Comparison of ENCODE assay signal across 8 cellular contexts in genomic region chr22:25564979-25565677, GRCh38. TPM values are rescaled to one million over a fixed set of nuclear protein-coding genes. Genes with fewer than 3 reads are reported as not detected.
DNase-seq lines count a peak whose midpoint lies in the region; FAIRE-seq and TF ChIP-seq lines count a peak whose summit lies in the region.

No MANE protein-coding gene starts in this region.

- H3K4me1 ChIP-seq in cardiac muscle cell (ENCODE audit: low read depth), result peaks cover 13% of the 10 kb centered on the region

- H3K27me3 ChIP-seq in cardiac muscle cell, result no peaks in the 10 kb centered on the region

- no peak for TF ChIP-seq CTCF in cardiac muscle cell (IDR thresholded peaks at IDR 0.05; ENCODE audit: low read depth, low read length)
- TF ChIP-seq CTCF in progenitor cell of endocrine pancreas (IDR thresholded peaks at IDR 0.05; ENCODE audit: unreplicated experiment), result no peak
- TF ChIP-seq CTCF in RWPE1 (conservative IDR thresholded peaks at IDR 0.05; ENCODE audit: low read depth), result no peak
- TF ChIP-seq CTCF in D721Med (IDR thresholded peaks at IDR 0.05; ENCODE audit: insufficient read depth, missing control alignments), result no peak

- H3K4me1 Mint-ChIP-seq in activated T-cell treated with anti-CD3 and anti-CD28 coated beads, Interleukin-2, amount 50 U/mL, for 24 hours (ENCODE audit: low read depth), result peaks cover 33% of the 10 kb centered on the region
- H3K4me1 Mint-ChIP-seq in progenitor cell of endocrine pancreas (ENCODE audit: low read depth), result peaks cover 41% of the 10 kb centered on the region

- POLR2A ChIA-PET in RWPE1 (lab: Yijun Ruan, JAX; ENCODE audit: low non-redundant PET), result no interaction called here

- H3K4me3 Mint-ChIP-seq in activated T-cell treated with anti-CD3 and anti-CD28 coated beads, Interleukin-2, amount 50 U/mL, for 24 hours, result peak overlapping the region; percentile 84
- peak overlapping the region; percentile 94 for H3K4me3 Mint-ChIP-seq in progenitor cell of endocrine pancreas (ENCODE audit: low read depth)

- DNase-seq in activated CD4-positive, alpha-beta T cell treated with anti-CD3 and anti-CD28 coated beads for 48 hours, result peak; percentile 31
- DNase-seq in activated CD4-positive, alpha-beta T cell treated with anti-CD3 and anti-CD28 coated beads, Interleukin-2, amount 50 U/mL, for 4 hours, result no peak
- DNase-seq in HuH-7.5 (ENCODE audit: low spot score) (peak; percentile 30), cardiac muscle cell (ENCODE audit: low read depth in 1 of 2, low spot score in 1 of 2) (peak in 1 of 2 donors; percentile 31), progenitor cell of endocrine pancreas (ENCODE audit: low spot score, unreplicated experiment) (peak; percentile 22), RWPE1 (ENCODE audit: low spot score) (no peak), D721Med (ENCODE audit: insufficient read length, low spot score) (no peak)
- peak; percentile 53 for DNase-seq in activated T-cell treated with anti-CD3 and anti-CD28 coated beads, Interleukin-2, amount 50 U/mL, for 24 hours

- H3K36me3 ChIP-seq in cardiac muscle cell, result no peaks in the 10 kb centered on the region

- peak overlapping the region; percentile 80 for H3K27ac Mint-ChIP-seq in activated T-cell treated with anti-CD3 and anti-CD28 coated beads, Interleukin-2, amount 50 U/mL, for 24 hours
- H3K27ac Mint-ChIP-seq in progenitor cell of endocrine pancreas, result peak overlapping the region; percentile 89

- no peaks in the 10 kb centered on the region for H3K36me3 Mint-ChIP-seq in activated T-cell treated with anti-CD3 and anti-CD28 coated beads, Interleukin-2, amount 50 U/mL, for 24 hours (ENCODE audit: low read depth)
- H3K36me3 Mint-ChIP-seq in progenitor cell of endocrine pancreas (ENCODE audit: insufficient read depth), result no peaks in the 10 kb centered on the region

- CTCF ChIA-PET in RWPE1 (lab: Yijun Ruan, JAX), result no interaction called here

- peaks cover 40% of the 10 kb centered on the region for H3K27me3 Mint-ChIP-seq in activated T-cell treated with anti-CD3 and anti-CD28 coated beads, Interleukin-2, amount 50 U/mL, for 24 hours
- peaks cover 21% of the 10 kb centered on the region for H3K27me3 Mint-ChIP-seq in progenitor cell of endocrine pancreas

- H3K4me3 ChIP-seq in cardiac muscle cell, result peak overlapping the region; percentile 94

- FAIRE-seq in D721Med (lab: Jason Lieb, UNC), result no peak

- no peaks in the 10 kb centered on the region for H3K9me3 Mint-ChIP-seq in activated T-cell treated with anti-CD3 and anti-CD28 coated beads, Interleukin-2, amount 50 U/mL, for 24 hours
- no peaks in the 10 kb centered on the region for H3K9me3 Mint-ChIP-seq in progenitor cell of endocrine pancreas (ENCODE audit: low read depth)

- H3K9me3 ChIP-seq in cardiac muscle cell (ENCODE audit: low read depth), result no peaks in the 10 kb centered on the region

- H3K27ac ChIP-seq in cardiac muscle cell (no peak overlapping the region), RWPE1 (no peak overlapping the region)

RNA-seq across cellular contexts. Expression of gene GRK3, which starts 0.7 kb away (rescaled TPM):
- total RNA-seq in cardiac muscle cell, result 7.0 and 10.5 TPM in 2 replicates
- 5.7 and 7.3 TPM in 2 replicates for polyA plus RNA-seq in cardiac muscle cell
- 21.6 and 26.0 TPM in 2 replicates for total RNA-seq in progenitor cell of endocrine pancreas

Comparison
In these comparisons a context has a peak if more than half of its experiments do, and no peak if none do; other contexts are left out.
1. DNase-seq: peak in activated CD4-positive, alpha-beta T cell treated with anti-CD3 and anti-CD28 coated beads for 48 hours (single experiment), HuH-7.5 (single experiment), activated T-cell treated with anti-CD3 and anti-CD28 coated beads, Interleukin-2, amount 50 U/mL, for 24 hours (single experiment) and progenitor cell of endocrine pancreas (single experiment); none in activated CD4-positive, alpha-beta T cell treated with anti-CD3 and anti-CD28 coated beads, Interleukin-2, amount 50 U/mL, for 4 hours (0 of 2), RWPE1 (single experiment) and D721Med (single experiment).